Comparison of ENCODE assay signal across 8 cellular contexts in the genomic region with DNA sequence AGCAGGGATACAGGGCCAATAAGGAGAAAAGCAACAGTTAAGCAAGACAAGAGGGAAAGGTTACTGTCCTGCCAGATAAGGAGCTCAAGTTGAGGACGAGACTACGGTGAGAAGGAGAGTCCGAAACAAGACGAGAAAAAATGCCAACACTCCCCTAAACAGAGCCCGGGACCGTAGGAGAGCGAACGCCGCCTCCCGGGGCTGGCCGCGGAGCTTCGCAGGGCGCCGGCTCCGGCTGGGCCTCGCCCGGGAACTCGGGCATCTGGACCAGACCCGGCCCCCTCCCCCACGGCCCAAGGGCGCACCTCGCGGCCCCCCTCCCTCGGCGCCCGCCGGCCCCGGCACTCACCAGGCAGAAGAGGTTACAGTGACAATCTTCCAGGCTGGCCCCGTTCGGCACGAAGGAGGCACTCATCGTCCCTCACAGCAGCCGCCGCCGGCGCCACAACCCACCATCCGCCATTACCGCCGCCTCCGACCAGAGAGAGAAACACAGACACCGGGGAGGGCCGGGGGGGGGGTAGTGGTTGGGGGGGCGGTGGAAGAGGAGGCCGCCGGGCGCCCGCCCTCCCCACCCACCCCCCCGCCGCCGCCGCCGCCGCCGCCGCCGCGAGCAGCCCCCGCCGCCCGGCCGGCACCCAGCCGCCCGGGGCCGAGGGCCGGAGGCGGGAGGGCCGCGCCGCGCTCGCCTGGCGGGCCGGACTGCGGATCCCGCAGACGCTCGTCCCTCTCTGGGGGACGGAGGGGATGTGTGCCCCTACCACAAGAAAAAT. TPM values are rescaled to one million over a fixed set of nuclear protein-coding genes. Genes with fewer than 3 reads are reported as not detected.
DNase-seq lines count a peak whose midpoint lies in the region; ATAC-seq, FAIRE-seq and TF ChIP-seq lines count a peak whose summit lies in the region.

A gene with protein sequence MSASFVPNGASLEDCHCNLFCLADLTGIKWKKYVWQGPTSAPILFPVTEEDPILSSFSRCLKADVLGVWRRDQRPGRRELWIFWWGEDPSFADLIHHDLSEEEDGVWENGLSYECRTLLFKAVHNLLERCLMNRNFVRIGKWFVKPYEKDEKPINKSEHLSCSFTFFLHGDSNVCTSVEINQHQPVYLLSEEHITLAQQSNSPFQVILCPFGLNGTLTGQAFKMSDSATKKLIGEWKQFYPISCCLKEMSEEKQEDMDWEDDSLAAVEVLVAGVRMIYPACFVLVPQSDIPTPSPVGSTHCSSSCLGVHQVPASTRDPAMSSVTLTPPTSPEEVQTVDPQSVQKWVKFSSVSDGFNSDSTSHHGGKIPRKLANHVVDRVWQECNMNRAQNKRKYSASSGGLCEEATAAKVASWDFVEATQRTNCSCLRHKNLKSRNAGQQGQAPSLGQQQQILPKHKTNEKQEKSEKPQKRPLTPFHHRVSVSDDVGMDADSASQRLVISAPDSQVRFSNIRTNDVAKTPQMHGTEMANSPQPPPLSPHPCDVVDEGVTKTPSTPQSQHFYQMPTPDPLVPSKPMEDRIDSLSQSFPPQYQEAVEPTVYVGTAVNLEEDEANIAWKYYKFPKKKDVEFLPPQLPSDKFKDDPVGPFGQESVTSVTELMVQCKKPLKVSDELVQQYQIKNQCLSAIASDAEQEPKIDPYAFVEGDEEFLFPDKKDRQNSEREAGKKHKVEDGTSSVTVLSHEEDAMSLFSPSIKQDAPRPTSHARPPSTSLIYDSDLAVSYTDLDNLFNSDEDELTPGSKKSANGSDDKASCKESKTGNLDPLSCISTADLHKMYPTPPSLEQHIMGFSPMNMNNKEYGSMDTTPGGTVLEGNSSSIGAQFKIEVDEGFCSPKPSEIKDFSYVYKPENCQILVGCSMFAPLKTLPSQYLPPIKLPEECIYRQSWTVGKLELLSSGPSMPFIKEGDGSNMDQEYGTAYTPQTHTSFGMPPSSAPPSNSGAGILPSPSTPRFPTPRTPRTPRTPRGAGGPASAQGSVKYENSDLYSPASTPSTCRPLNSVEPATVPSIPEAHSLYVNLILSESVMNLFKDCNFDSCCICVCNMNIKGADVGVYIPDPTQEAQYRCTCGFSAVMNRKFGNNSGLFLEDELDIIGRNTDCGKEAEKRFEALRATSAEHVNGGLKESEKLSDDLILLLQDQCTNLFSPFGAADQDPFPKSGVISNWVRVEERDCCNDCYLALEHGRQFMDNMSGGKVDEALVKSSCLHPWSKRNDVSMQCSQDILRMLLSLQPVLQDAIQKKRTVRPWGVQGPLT (N-terminal part only) (minus strand): TSS at position 488 of the 773 bp plus-strand sequence. CDS start 73 bp downstream, at position 415.

- peak; percentile 29 for ATAC-seq in HG02943 (IDR thresholded peaks at IDR 0.05; ENCODE audit: low read depth, unreplicated experiment)
- peak; percentile 22 for ATAC-seq in stimulated activated naive CD8-positive, alpha-beta T cell treated with anti-CD3 and anti-CD28 coated beads, Interleukin-15, Interleukin-2, amounts not matched to agents 100 U/mL and 50 U/mL, for 24 hours
- ATAC-seq in GM19467 (IDR thresholded peaks at IDR 0.05; ENCODE audit: unreplicated experiment), result no peak

- H3K4me3 ChIP-seq in fibroblast of pulmonary artery (replicated peaks; ENCODE audit: low read depth, low read length), result peak within 1 kb of the TSS; percentile 97

- H3K27ac Mint-ChIP-seq in nephron, result peak within 1 kb of the TSS; percentile 92 to 98 (median 98)

- H3K4me1 Mint-ChIP-seq in nephron, result peaks cover 24% of the 10 kb centered on the region

- no peaks in the 10 kb centered on the region for H3K9me3 Mint-ChIP-seq in nephron

- no peaks in the 10 kb centered on the region for H3K27me3 Mint-ChIP-seq in nephron (ENCODE audit: low read depth)

- peaks cover 16% of the 10 kb centered on the region for H3K36me3 Mint-ChIP-seq in nephron (ENCODE audit: low read depth)

- FAIRE-seq in GM12892 (lab: Jason Lieb, UNC) (peak; percentile 46), RCC 7860 (lab: Jason Lieb, UNC) (no peak)

- no peak for TF ChIP-seq POLR2A in GM12892 (IDR thresholded peaks at IDR 0.05; ENCODE audit: low read depth, low read length)

- H3K4me3 Mint-ChIP-seq in nephron, result peak within 1 kb of the TSS; percentile 95 to 99 (median 99)

- no peak for TF ChIP-seq CTCF in fibroblast of pulmonary artery (IDR thresholded peaks at IDR 0.05; ENCODE audit: low read length, missing control alignments)
- TF ChIP-seq CTCF in nephron (IDR thresholded peaks at IDR 0.05; ENCODE audit: unreplicated experiment in 3 of 3), result no peak

- DNase-seq in GM12892 (ENCODE audit: insufficient read length) (no peak), RCC 7860 (ENCODE audit: low spot score) (peak; percentile 21), fibroblast of pulmonary artery (ENCODE audit: low read depth) (peak; percentile 33)
- peak; percentile 48 for DNase-seq in activated T-helper 9 cell treated with anti-CD3 and anti-CD28 coated beads, Interleukin-2, amount 50 U/mL, for 16 hours (ENCODE audit: low read depth)
- peak; percentile 60 for DNase-seq in stimulated activated naive CD8-positive, alpha-beta T cell treated with anti-CD3 and anti-CD28 coated beads, Interleukin-15, Interleukin-2, amounts not matched to agents 100 U/mL and 50 U/mL, for 24 hours

RNA-seq across cellular contexts. Expression of the gene that starts here (rescaled TPM):
- polyA plus RNA-seq in GM12892 (2012; ENCODE audit: missing spikeins), result 20.4 TPM
